In genomic region chr11:17353228-17354021, GRCh38 we compare ENCODE assay signal across 1 cellular context.
TF ChIP-seq lines count a peak whose summit lies in the region.

No MANE protein-coding gene starts in this region.

TF ChIP-seq in HepG2, 621 proteins besides CTCF, POLR2A, EP300 and RAD21 (continued from another document and continues in another):
- TF ChIP-seq SIX1 (CRISPR knock-in tag; IDR thresholded peaks at IDR 0.05; ENCODE audit: borderline replicate concordance), result peak; percentile 55; the same call in 1 of the 2 replicates
- TF ChIP-seq NR1H2 (CRISPR knock-in tag; IDR thresholded peaks at IDR 0.05; ENCODE audit: borderline replicate concordance, low read depth), result 0 out of 2 replicates have a peak, but pooled peaks have one; percentile 62
- peak; percentile 86; the same call in 1 of the 2 replicates for TF ChIP-seq IRF2 (CRISPR knock-in tag; IDR thresholded peaks at IDR 0.05)
- peak; percentile 49 for TF ChIP-seq CREM (IDR thresholded peaks at IDR 0.05)
- no peak for TF ChIP-seq CREM (CRISPR knock-in tag; IDR thresholded peaks at IDR 0.05)
- TF ChIP-seq BCL3 (CRISPR knock-in tag; IDR thresholded peaks at IDR 0.05), result peak; percentile 80; the same call in 1 of the 2 replicates
- no peak for TF ChIP-seq ELK4 (CRISPR knock-in tag; IDR thresholded peaks at IDR 0.05; ENCODE audit: borderline replicate concordance)
- TF ChIP-seq JUND (CRISPR knock-in tag; IDR thresholded peaks at IDR 0.05), result 0 out of 2 replicates have a peak, but pooled peaks have one; percentile 31
- no peak for TF ChIP-seq ZNF33B (CRISPR knock-in tag; IDR thresholded peaks at IDR 0.05)
- 0 out of 2 replicates have a peak, but pooled peaks have one; percentile 39 for TF ChIP-seq CHCHD3 (CRISPR knock-in tag; IDR thresholded peaks at IDR 0.05)
- TF ChIP-seq NFKBIZ (CRISPR knock-in tag; IDR thresholded peaks at IDR 0.05), result peak; percentile 44; the same call in 1 of the 2 replicates
- TF ChIP-seq HMG20A (CRISPR knock-in tag; IDR thresholded peaks at IDR 0.05; ENCODE audit: borderline replicate concordance), result peak; percentile 49; the same call in 1 of the 2 replicates
- 0 out of 2 replicates have a peak, but pooled peaks have one; percentile 10 for TF ChIP-seq THRA (CRISPR knock-in tag; IDR thresholded peaks at IDR 0.05; ENCODE audit: borderline replicate concordance)
- peak; percentile 54 for TF ChIP-seq ZBTB20 (CRISPR knock-in tag; IDR thresholded peaks at IDR 0.05; ENCODE audit: borderline replicate concordance, low read depth)
- no peak for TF ChIP-seq ZBTB44 (CRISPR knock-in tag; IDR thresholded peaks at IDR 0.05)
- TF ChIP-seq NPAS2 (CRISPR knock-in tag; IDR thresholded peaks at IDR 0.05; ENCODE audit: borderline replicate concordance), result no peak
- TF ChIP-seq ZFP82 (CRISPR knock-in tag; IDR thresholded peaks at IDR 0.05; ENCODE audit: borderline replicate concordance), result peak; percentile 84; the same call in 1 of the 2 replicates
- TF ChIP-seq TGIF2 (CRISPR knock-in tag; IDR thresholded peaks at IDR 0.05), result peak; percentile 64; the same call in 1 of the 2 replicates
- TF ChIP-seq CREB1 (IDR thresholded peaks at IDR 0.05), result peak; percentile 51; the same call in 1 of the 2 replicates
- TF ChIP-seq CREB1 (CRISPR knock-in tag; IDR thresholded peaks at IDR 0.05), result peak; percentile 58; the same call in 1 of the 2 replicates
- peak; percentile 58; the same call in 1 of the 2 replicates for TF ChIP-seq ZNF580 (CRISPR knock-in tag; IDR thresholded peaks at IDR 0.05; ENCODE audit: borderline replicate concordance, low read depth)
- TF ChIP-seq HNRNPL (IDR thresholded peaks at IDR 0.05; ENCODE audit: low read depth, low read length), result no peak
- TF ChIP-seq PCBP2 (optimal IDR thresholded peaks at IDR 0.05; ENCODE audit: low read depth, low read length, poor library complexity, severe bottlenecking), result no peak
- TF ChIP-seq MAFG (CRISPR knock-in tag; IDR thresholded peaks at IDR 0.05), result no peak
- TF ChIP-seq ZNF282 (IDR thresholded peaks at IDR 0.05; ENCODE audit: partially characterized antibody), result no peak
- TF ChIP-seq YEATS4 (CRISPR knock-in tag; IDR thresholded peaks at IDR 0.05; ENCODE audit: borderline replicate concordance), result peak; percentile 87
- TF ChIP-seq MYC (CRISPR knock-in tag; IDR thresholded peaks at IDR 0.05; ENCODE audit: borderline replicate concordance), result peak; percentile 99
- peak; percentile 40; the same call in 1 of the 2 replicates for TF ChIP-seq ZNF275 (CRISPR knock-in tag; IDR thresholded peaks at IDR 0.05; ENCODE audit: borderline replicate concordance)
- peak; percentile 23; the same call in 1 of the 2 replicates for TF ChIP-seq TBX3 (IDR thresholded peaks at IDR 0.05; ENCODE audit: borderline replicate concordance)
- TF ChIP-seq ZNF777 (CRISPR knock-in tag; IDR thresholded peaks at IDR 0.05), result peak; percentile 42; the same call in 1 of the 2 replicates
- TF ChIP-seq ZNF564 (CRISPR knock-in tag; IDR thresholded peaks at IDR 0.05), result peak; percentile 88
- peak; percentile 64 for TF ChIP-seq DRAP1 (CRISPR knock-in tag; IDR thresholded peaks at IDR 0.05)
- TF ChIP-seq NR2C2 (CRISPR knock-in tag; IDR thresholded peaks at IDR 0.05; ENCODE audit: borderline replicate concordance), result peak; percentile 47; the same call in 1 of the 2 replicates
- no peak for TF ChIP-seq ARNT (IDR thresholded peaks at IDR 0.05)
- TF ChIP-seq MZF1 (CRISPR knock-in tag; IDR thresholded peaks at IDR 0.05; ENCODE audit: borderline replicate concordance), result no peak
- 0 out of 2 replicates have a peak, but pooled peaks have one; percentile 56 for TF ChIP-seq ZNF253 (CRISPR knock-in tag; IDR thresholded peaks at IDR 0.05; ENCODE audit: borderline replicate concordance)
- TF ChIP-seq ZSCAN12 (CRISPR knock-in tag; IDR thresholded peaks at IDR 0.05), result peak; percentile 77
- peak; percentile 44; the same call in 1 of the 2 replicates for TF ChIP-seq ZNF800 (CRISPR knock-in tag; IDR thresholded peaks at IDR 0.05)
- TF ChIP-seq MXI1 (IDR thresholded peaks at IDR 0.05; ENCODE audit: borderline replicate concordance, low read depth, low read length), result peak; percentile 93; the same call in 1 of the 3 replicates
- peak; percentile 71 for TF ChIP-seq ZBTB2 (CRISPR knock-in tag; IDR thresholded peaks at IDR 0.05; ENCODE audit: low read depth)
- no peak for TF ChIP-seq KLF11 (CRISPR knock-in tag; IDR thresholded peaks at IDR 0.05)
- peak; percentile 89; the same call in 1 of the 2 replicates for TF ChIP-seq KDM2A (CRISPR knock-in tag; IDR thresholded peaks at IDR 0.05; ENCODE audit: borderline replicate concordance, low read depth)
- TF ChIP-seq ZNF101 (CRISPR knock-in tag; IDR thresholded peaks at IDR 0.05; ENCODE audit: borderline replicate concordance, low read depth), result peak; percentile 54; the same call in 1 of the 2 replicates
- TF ChIP-seq ZFP36L2 (CRISPR knock-in tag; IDR thresholded peaks at IDR 0.05), result no peak
- TF ChIP-seq SOX13 (IDR thresholded peaks at IDR 0.05), result no peak
- TF ChIP-seq SOX13 (CRISPR knock-in tag; conservative IDR thresholded peaks at IDR 0.05 in 1 of 2, IDR thresholded peaks at IDR 0.05 in 1 of 2), result peak in 1 of 2 experiments; percentile 56; a peak in 2 of 4 replicates
- TF ChIP-seq HMGA1 (CRISPR knock-in tag; conservative IDR thresholded peaks at IDR 0.05), result no peak
- TF ChIP-seq ZNF343 (CRISPR knock-in tag; IDR thresholded peaks at IDR 0.05), result 0 out of 2 replicates have a peak, but pooled peaks have one; percentile 50
- no peak for TF ChIP-seq DDIT3 (CRISPR knock-in tag; IDR thresholded peaks at IDR 0.05)
- TF ChIP-seq POLR2G (IDR thresholded peaks at IDR 0.05; ENCODE audit: low read depth, low read length), result peak; percentile 83
- peak; percentile 13; the same call in 1 of the 2 replicates for TF ChIP-seq HMG20B (CRISPR knock-in tag; conservative IDR thresholded peaks at IDR 0.05)
- no peak; the same call in 1 of the 2 replicates for TF ChIP-seq ZFP41 (CRISPR knock-in tag; IDR thresholded peaks at IDR 0.05; ENCODE audit: borderline replicate concordance)
- peak; percentile 66 for TF ChIP-seq RXRB (CRISPR knock-in tag; IDR thresholded peaks at IDR 0.05; ENCODE audit: borderline replicate concordance)
- 0 out of 2 replicates have a peak, but pooled peaks have one; percentile 34 for TF ChIP-seq DPF2 (CRISPR knock-in tag; IDR thresholded peaks at IDR 0.05; ENCODE audit: borderline replicate concordance, low read depth)
- TF ChIP-seq SMAD3 (CRISPR knock-in tag; IDR thresholded peaks at IDR 0.05), result no peak; the same call in 1 of the 2 replicates
- peak; percentile 24; the same call in 1 of the 2 replicates for TF ChIP-seq ZBTB3 (CRISPR knock-in tag; IDR thresholded peaks at IDR 0.05; ENCODE audit: borderline replicate concordance, low read depth)
- peak; percentile 98 for TF ChIP-seq ETV5 (CRISPR knock-in tag; IDR thresholded peaks at IDR 0.05; ENCODE audit: borderline replicate concordance)
- TF ChIP-seq WIZ (CRISPR knock-in tag; IDR thresholded peaks at IDR 0.05), result 0 out of 2 replicates have a peak, but pooled peaks have one; percentile 32
- no peak for TF ChIP-seq KLF13 (CRISPR knock-in tag; IDR thresholded peaks at IDR 0.05)
- TF ChIP-seq ZNF232 (CRISPR knock-in tag; IDR thresholded peaks at IDR 0.05; ENCODE audit: borderline replicate concordance), result no peak
- TF ChIP-seq ZNF382 (CRISPR knock-in tag; IDR thresholded peaks at IDR 0.05; ENCODE audit: borderline replicate concordance), result no peak
- TF ChIP-seq ZNF530 (CRISPR knock-in tag; IDR thresholded peaks at IDR 0.05; ENCODE audit: low read depth), result no peak
- peak; percentile 87 for TF ChIP-seq ZFP36L1 (CRISPR knock-in tag; IDR thresholded peaks at IDR 0.05)
- TF ChIP-seq ISL2 (CRISPR knock-in tag; IDR thresholded peaks at IDR 0.05), result 0 out of 2 replicates have a peak, but pooled peaks have one; percentile 23
- no peak for TF ChIP-seq ZNF17 (CRISPR knock-in tag; IDR thresholded peaks at IDR 0.05)
